Comparison of ENCODE assay signal across 1 cellular context in the genomic region with DNA sequence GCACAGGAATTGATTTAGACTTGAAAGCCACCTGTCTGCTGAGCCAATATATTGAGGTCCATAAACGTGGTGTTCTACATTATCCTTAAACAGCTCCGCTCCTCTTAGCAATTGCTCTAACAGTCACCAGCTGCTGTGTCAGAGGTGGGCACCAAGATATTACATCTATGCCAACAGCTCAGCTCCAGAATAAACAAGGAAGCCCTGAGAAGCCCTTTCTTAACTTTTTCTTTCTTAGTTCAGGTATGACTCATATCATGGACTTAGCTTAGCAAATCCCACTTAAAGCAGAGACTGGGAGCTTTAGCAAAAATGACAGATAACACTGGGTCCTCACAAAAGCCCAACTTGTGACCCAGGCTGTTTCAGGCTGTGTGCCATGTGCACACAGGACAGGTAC.
TF ChIP-seq lines count a peak whose summit lies in the region.

No MANE protein-coding gene starts in this region.

TF ChIP-seq in SK-N-SH treated with all-trans-retinoic acid at 6 μM for 48 hours, 23 proteins besides CTCF, POLR2A, EP300 and RAD21 (continued from another document):
- TF ChIP-seq, protein P1, sequence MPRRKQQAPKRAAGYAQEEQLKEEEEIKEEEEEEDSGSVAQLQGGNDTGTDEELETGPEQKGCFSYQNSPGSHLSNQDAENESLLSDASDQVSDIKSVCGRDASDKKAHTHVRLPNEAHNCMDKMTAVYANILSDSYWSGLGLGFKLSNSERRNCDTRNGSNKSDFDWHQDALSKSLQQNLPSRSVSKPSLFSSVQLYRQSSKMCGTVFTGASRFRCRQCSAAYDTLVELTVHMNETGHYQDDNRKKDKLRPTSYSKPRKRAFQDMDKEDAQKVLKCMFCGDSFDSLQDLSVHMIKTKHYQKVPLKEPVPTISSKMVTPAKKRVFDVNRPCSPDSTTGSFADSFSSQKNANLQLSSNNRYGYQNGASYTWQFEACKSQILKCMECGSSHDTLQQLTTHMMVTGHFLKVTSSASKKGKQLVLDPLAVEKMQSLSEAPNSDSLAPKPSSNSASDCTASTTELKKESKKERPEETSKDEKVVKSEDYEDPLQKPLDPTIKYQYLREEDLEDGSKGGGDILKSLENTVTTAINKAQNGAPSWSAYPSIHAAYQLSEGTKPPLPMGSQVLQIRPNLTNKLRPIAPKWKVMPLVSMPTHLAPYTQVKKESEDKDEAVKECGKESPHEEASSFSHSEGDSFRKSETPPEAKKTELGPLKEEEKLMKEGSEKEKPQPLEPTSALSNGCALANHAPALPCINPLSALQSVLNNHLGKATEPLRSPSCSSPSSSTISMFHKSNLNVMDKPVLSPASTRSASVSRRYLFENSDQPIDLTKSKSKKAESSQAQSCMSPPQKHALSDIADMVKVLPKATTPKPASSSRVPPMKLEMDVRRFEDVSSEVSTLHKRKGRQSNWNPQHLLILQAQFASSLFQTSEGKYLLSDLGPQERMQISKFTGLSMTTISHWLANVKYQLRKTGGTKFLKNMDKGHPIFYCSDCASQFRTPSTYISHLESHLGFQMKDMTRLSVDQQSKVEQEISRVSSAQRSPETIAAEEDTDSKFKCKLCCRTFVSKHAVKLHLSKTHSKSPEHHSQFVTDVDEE (CRISPR knock-in tag; IDR thresholded peaks at IDR 0.05): no peak
- TF ChIP-seq ZNF565 (CRISPR knock-in tag; conservative IDR thresholded peaks at IDR 0.05; ENCODE audit: low read depth) (no peak), PPARA (CRISPR knock-in tag; IDR thresholded peaks at IDR 0.05; ENCODE audit: borderline replicate concordance) (no peak), TOX (CRISPR knock-in tag; IDR thresholded peaks at IDR 0.05; ENCODE audit: borderline replicate concordance) (no peak), ARNTL (CRISPR knock-in tag; IDR thresholded peaks at IDR 0.05; ENCODE audit: borderline replicate concordance, low read depth) (no peak), ISL1 (CRISPR knock-in tag; IDR thresholded peaks at IDR 0.05) (no peak), ZNF70 (CRISPR knock-in tag; IDR thresholded peaks at IDR 0.05) (no peak), ZFP3 (CRISPR knock-in tag; IDR thresholded peaks at IDR 0.05) (no peak), ZFP30 (CRISPR knock-in tag; IDR thresholded peaks at IDR 0.05) (no peak)
- TF ChIP-seq, protein P2, sequence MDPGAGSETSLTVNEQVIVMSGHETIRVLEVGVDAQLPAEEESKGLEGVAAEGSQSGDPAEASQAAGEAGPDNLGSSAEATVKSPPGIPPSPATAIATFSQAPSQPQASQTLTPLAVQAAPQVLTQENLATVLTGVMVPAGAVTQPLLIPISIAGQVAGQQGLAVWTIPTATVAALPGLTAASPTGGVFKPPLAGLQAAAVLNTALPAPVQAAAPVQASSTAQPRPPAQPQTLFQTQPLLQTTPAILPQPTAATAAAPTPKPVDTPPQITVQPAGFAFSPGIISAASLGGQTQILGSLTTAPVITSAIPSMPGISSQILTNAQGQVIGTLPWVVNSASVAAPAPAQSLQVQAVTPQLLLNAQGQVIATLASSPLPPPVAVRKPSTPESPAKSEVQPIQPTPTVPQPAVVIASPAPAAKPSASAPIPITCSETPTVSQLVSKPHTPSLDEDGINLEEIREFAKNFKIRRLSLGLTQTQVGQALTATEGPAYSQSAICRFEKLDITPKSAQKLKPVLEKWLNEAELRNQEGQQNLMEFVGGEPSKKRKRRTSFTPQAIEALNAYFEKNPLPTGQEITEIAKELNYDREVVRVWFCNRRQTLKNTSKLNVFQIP (CRISPR knock-in tag; IDR thresholded peaks at IDR 0.05; ENCODE audit: borderline replicate concordance, low read depth): no peak
- TF ChIP-seq, protein P3, sequence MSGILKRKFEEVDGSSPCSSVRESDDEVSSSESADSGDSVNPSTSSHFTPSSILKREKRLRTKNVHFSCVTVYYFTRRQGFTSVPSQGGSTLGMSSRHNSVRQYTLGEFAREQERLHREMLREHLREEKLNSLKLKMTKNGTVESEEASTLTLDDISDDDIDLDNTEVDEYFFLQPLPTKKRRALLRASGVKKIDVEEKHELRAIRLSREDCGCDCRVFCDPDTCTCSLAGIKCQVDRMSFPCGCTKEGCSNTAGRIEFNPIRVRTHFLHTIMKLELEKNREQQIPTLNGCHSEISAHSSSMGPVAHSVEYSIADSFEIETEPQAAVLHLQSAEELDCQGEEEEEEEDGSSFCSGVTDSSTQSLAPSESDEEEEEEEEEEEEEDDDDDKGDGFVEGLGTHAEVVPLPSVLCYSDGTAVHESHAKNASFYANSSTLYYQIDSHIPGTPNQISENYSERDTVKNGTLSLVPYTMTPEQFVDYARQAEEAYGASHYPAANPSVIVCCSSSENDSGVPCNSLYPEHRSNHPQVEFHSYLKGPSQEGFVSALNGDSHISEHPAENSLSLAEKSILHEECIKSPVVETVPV (CRISPR knock-in tag; IDR thresholded peaks at IDR 0.05): no peak
